In the genomic region with DNA sequence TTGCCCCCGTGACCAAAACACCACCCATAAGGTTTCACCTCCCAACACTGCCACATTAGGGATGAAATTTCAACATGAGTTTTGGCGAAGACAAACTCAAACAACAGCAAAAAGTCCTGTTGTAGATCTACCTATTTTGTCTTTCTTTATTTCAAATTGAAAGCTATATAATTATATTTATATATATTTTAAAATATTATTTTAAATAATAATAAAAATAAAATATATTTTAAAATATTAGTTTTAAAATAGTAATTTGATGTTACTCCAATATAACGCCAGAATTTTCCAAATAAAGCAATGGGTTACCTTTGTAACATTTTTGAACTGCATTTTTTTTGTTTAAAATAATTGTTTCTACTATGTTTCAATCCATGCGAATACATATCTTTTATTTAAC, we compare ENCODE assay signal across 26 cellular contexts.
A peak's percentile ranks its signal among the peaks of the same experiment; 100 is the strongest.
DNase-seq lines count a peak whose midpoint lies in the region; ATAC-seq, FAIRE-seq and TF ChIP-seq lines count a peak whose summit lies in the region.
"Had no signal": no experiment of that assay in that cellular context is flagged by ENCODE, and none has a peak within 500 bp of the region (broad histone marks: within the 10 kb centered on the region; RNA-seq: fewer than 3 reads in every experiment).

No MANE protein-coding gene starts in this region.

- FAIRE-seq in A204.1 (lab: Jason Lieb, UNC) = peak; percentile 92
- peak; percentile 80 for FAIRE-seq in frontal cortex (lab: Jason Lieb, UNC)
- FAIRE-seq: A549, GM12891, GM18507, H1 had no signal

- H3F3A ChIP-seq in PC-3 (ENCODE audit: low read length, unreplicated experiment) = no peaks in the 10 kb centered on the region

- H3K79me2 ChIP-seq in PC-3 (ENCODE audit: low read length) = no peaks in the 10 kb centered on the region

- no peak overlapping the region for H3K4me2 ChIP-seq in PC-3 (ENCODE audit: low read length)
- H3K4me2 ChIP-seq: A549 had no signal

- no peaks in the 10 kb centered on the region for H3K27me3 Mint-ChIP-seq in WTC11 (ENCODE audit: low read depth)
- peaks cover 8% of the 10 kb centered on the region for H3K27me3 Mint-ChIP-seq in CD8-positive, alpha-beta T cell (ENCODE audit: low read depth)

- POLR2A ChIA-PET in PC-3 (lab: Charles Lee; ENCODE audit: unreplicated experiment) = no interaction called here
- POLR2A ChIA-PET in WTC11 (lab: Charles Lee) = no interaction called here
- POLR2A ChIA-PET in CD8-positive, alpha-beta T cell (lab: Charles Lee) = no interaction called here

- no peaks in the 10 kb centered on the region for H4K20me1 ChIP-seq in PC-3 (ENCODE audit: low read length)

- ATAC-seq in PC-3 (no peak), WTC11 (no peak), upper lobe of right lung (no peak), GM18517 (IDR thresholded peaks at IDR 0.05; ENCODE audit: unreplicated experiment) (no peak), GM21526 (IDR thresholded peaks at IDR 0.05; ENCODE audit: low FRiP score, unreplicated experiment) (no peak)
- ATAC-seq in CD8-positive, alpha-beta T cell = no peak
- ATAC-seq: A549 had no signal

- H3K36me3 ChIP-seq in PC-3 (ENCODE audit: low read depth, low read length) = no peaks in the 10 kb centered on the region
- no peaks in the 10 kb centered on the region for H3K36me3 ChIP-seq in CD8-positive, alpha-beta T cell (ENCODE audit: insufficient read depth, low read length)
- no peaks in the 10 kb centered on the region for H3K36me3 ChIP-seq in upper lobe of right lung
- H3K36me3 ChIP-seq: BE2C had no signal

- H3K27ac Mint-ChIP-seq in WTC11 = no peak overlapping the region
- no peak overlapping the region for H3K27ac Mint-ChIP-seq in CD8-positive, alpha-beta T cell
- H3K27ac Mint-ChIP-seq: CD4-positive, alpha-beta memory T cell had no signal

- H3K9me2 ChIP-seq in PC-3 (replicated peaks; ENCODE audit: low read length) = no peaks in the 10 kb centered on the region

- H3K4me1 ChIP-seq in PC-3 (ENCODE audit: insufficient read depth, low read length) (no peaks in the 10 kb centered on the region), upper lobe of right lung (no peaks in the 10 kb centered on the region)
- no peaks in the 10 kb centered on the region for H3K4me1 ChIP-seq in CD8-positive, alpha-beta T cell (ENCODE audit: insufficient read depth, low read length)
- H3K4me1 ChIP-seq: A549, Caco-2 had no signal

- H3K9me3 ChIP-seq in PC-3 (ENCODE audit: low read length) = no peaks in the 10 kb centered on the region
- H3K9me3 ChIP-seq in CD8-positive, alpha-beta T cell (ENCODE audit: low read length) = no peaks in the 10 kb centered on the region
- H3K9me3 ChIP-seq in upper lobe of right lung = no peaks in the 10 kb centered on the region
- H3K9me3 ChIP-seq: A549, BE2C, Caco-2 had no signal

- H3K4me1 Mint-ChIP-seq in WTC11 = peaks cover 17% of the 10 kb centered on the region
- H3K4me1 Mint-ChIP-seq in CD8-positive, alpha-beta T cell (ENCODE audit: low read depth) = no peaks in the 10 kb centered on the region
- H3K4me1 Mint-ChIP-seq: CD4-positive, alpha-beta memory T cell had no signal

- H3K27me3 ChIP-seq in PC-3 (ENCODE audit: low read length) (no peaks in the 10 kb centered on the region), upper lobe of right lung (no peaks in the 10 kb centered on the region)
- no peaks in the 10 kb centered on the region for H3K27me3 ChIP-seq in CD8-positive, alpha-beta T cell (ENCODE audit: insufficient read depth, low read length)
- H3K27me3 ChIP-seq: BE2C had no signal

- peak overlapping the region; percentile 13; the same call in 1 of the 2 replicates for H2AFZ ChIP-seq in PC-3 (ENCODE audit: low read length)
- H2AFZ ChIP-seq: GM23248 had no signal

- no peak overlapping the region for H3K4me3 ChIP-seq in PC-3 (ENCODE audit: low read length)
- no peak overlapping the region for H3K4me3 ChIP-seq in CD8-positive, alpha-beta T cell (ENCODE audit: low read depth, low read length)
- H3K4me3 ChIP-seq in upper lobe of right lung = no peak overlapping the region
- H3K4me3 ChIP-seq: A549, GM23248 had no signal

- no peak overlapping the region for H3K9ac ChIP-seq in PC-3 (ENCODE audit: low read length)
- H3K9ac ChIP-seq: GM23248 had no signal

- H3K4me3 Mint-ChIP-seq in WTC11 = no peak overlapping the region
- no peak overlapping the region for H3K4me3 Mint-ChIP-seq in CD8-positive, alpha-beta T cell
- H3K4me3 Mint-ChIP-seq: CD4-positive, alpha-beta memory T cell had no signal

- DNase-seq in PC-3 = no peak
- no peak for DNase-seq in WTC11 (ENCODE audit: low spot score)
- DNase-seq in frontal cortex (ENCODE audit: low spot score in 2 of 2) = no peak
- DNase-seq in CD8-positive, alpha-beta T cell = no peak
- no peak for DNase-seq in upper lobe of right lung
- DNase-seq: ACHN; AML-193; BE2C; C1 segment of cervical spinal cord; Caco-2; CD4-positive, alpha-beta memory T cell; DMS153; DMS79; EL; GF-D8; GM23248; H7; HCEC 1CT had no signal

- TF ChIP-seq CTCF in PC-3 (conservative IDR thresholded peaks at IDR 0.05; ENCODE audit: low read depth, low read length) = no peak
- TF ChIP-seq CTCF in WTC11 (IDR thresholded peaks at IDR 0.05) = no peak
- no peak for TF ChIP-seq CTCF in CD8-positive, alpha-beta T cell (IDR thresholded peaks at IDR 0.05)
- TF ChIP-seq CTCF in upper lobe of right lung (IDR thresholded peaks at IDR 0.05) = no peak

- no TSS peak for BruUV-seq in PC-3 (replicated peaks; lab: Mats Ljungman, UMichigan)

- CTCF ChIA-PET in PC-3 (lab: Charles Lee) = no interaction called here
- CTCF ChIA-PET in WTC11 (lab: Charles Lee) = interaction anchor here (1.6 kb wide), 1 partner anchor 16 kb away, joined by 3 read pairs; no protein-coding TSS in a partner anchor
- CTCF ChIA-PET in CD8-positive, alpha-beta T cell (lab: Charles Lee) = no interaction called here

- H3K9me3 Mint-ChIP-seq in WTC11 = peaks cover 13% of the 10 kb centered on the region; the same call in 1 of the 2 replicates
- H3K9me3 Mint-ChIP-seq in CD8-positive, alpha-beta T cell = no peaks in the 10 kb centered on the region

- H3K36me3 Mint-ChIP-seq in WTC11 = no peaks in the 10 kb centered on the region
- H3K36me3 Mint-ChIP-seq in CD8-positive, alpha-beta T cell = no peaks in the 10 kb centered on the region
- H3K36me3 Mint-ChIP-seq: CD4-positive, alpha-beta memory T cell had no signal

- intact Hi-C loops in PC-3 (cut with micrococcal nuclease) = no loop called here
- intact Hi-C loops in CD8-positive, alpha-beta T cell (cut with DNase I, micrococcal nuclease) = no loop called here
- intact Hi-C loops in upper lobe of right lung (cut with DNase I) = no loop called here

- H3K27ac ChIP-seq in PC-3 (ENCODE audit: low read length) (no peak overlapping the region), upper lobe of right lung (no peak overlapping the region)
- no peak overlapping the region for H3K27ac ChIP-seq in CD8-positive, alpha-beta T cell (ENCODE audit: low read depth, low read length)
- H3K27ac ChIP-seq: 22Rv1, A549, GM23248 had no signal

TF ChIP-seq in WTC11, 78 proteins besides CTCF, POLR2A, EP300 and RAD21:
- TF ChIP-seq HMGA2 (CRISPR knock-in tag; IDR thresholded peaks at IDR 0.05) = peak; percentile 93
- TF ChIP-seq ELF4 (CRISPR knock-in tag; IDR thresholded peaks at IDR 0.05; ENCODE audit: low read depth) = no peak
- no peak for TF ChIP-seq ZNF232 (CRISPR knock-in tag; IDR thresholded peaks at IDR 0.05)
